8 cellular contexts compared by ENCODE assay signal in the genomic region with DNA sequence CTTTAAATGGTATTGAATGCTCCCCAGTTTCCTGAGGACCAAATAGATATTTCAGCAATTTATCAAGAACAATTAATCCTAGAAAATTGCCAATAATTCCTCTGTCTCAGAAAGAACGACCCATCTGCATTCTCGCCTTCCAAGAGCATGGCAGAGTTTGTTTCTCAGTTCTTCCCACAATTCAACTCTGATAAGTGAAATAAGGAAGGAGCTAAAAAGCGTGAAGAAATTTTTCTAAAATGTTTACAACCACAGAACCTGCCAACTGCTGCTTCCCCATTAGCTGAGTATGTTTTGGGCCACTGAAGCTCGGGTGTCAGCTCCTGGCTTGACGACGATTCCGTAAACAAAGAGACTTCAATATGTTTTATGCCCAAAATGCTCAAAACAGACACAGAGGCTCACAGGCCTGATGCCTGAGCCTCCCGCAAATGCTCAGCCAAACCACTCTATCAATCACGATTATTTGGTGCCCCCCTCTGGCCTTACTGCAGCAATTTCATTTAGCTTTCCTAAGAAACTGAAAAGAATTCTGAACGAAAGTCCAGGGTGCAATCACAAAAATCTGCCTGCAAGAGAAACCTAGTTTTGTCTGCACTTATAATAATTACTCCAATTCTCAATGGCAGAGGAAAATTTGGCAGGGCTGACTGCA.
DNase-seq lines count a peak whose midpoint lies in the region; ATAC-seq and TF ChIP-seq lines count a peak whose summit lies in the region.

No MANE protein-coding gene starts in this region.

- no peaks in the 10 kb centered on the region for H3K9me3 Mint-ChIP-seq in mesothelial cell of epicardium
- H3K9me3 Mint-ChIP-seq in CD8-positive, alpha-beta T cell = no peaks in the 10 kb centered on the region

- no peaks in the 10 kb centered on the region for H3K9me2 ChIP-seq in OCI-LY7 (ENCODE audit: insufficient read depth, low read length)

- CTCF ChIA-PET in OCI-LY7 (lab: Charles Lee; ENCODE audit: unreplicated experiment) = no interaction called here
- CTCF ChIA-PET in CD8-positive, alpha-beta T cell (lab: Charles Lee) = interaction anchor here (1.5 kb wide), 1 partner anchor 53 kb away, joined by 4 read pairs; no protein-coding TSS in a partner anchor

- H3K27me3 ChIP-seq in CD8-positive, alpha-beta T cell (ENCODE audit: insufficient read depth, low read length) = no peaks in the 10 kb centered on the region

- H3K36me3 Mint-ChIP-seq in mesothelial cell of epicardium = no peaks in the 10 kb centered on the region
- no peaks in the 10 kb centered on the region for H3K36me3 Mint-ChIP-seq in CD8-positive, alpha-beta T cell

- intact Hi-C loops in OCI-LY7 (cut with micrococcal nuclease; ENCODE audit: unreplicated experiment) = no loop called here
- intact Hi-C loops in CD8-positive, alpha-beta T cell (cut with DNase I, micrococcal nuclease) = no loop called here

- H3K27me3 Mint-ChIP-seq in mesothelial cell of epicardium (ENCODE audit: low read depth) = no peaks in the 10 kb centered on the region
- H3K27me3 Mint-ChIP-seq in CD8-positive, alpha-beta T cell (ENCODE audit: low read depth) = peaks cover 4% of the 10 kb centered on the region

- peaks cover 67% of the 10 kb centered on the region for H3K4me1 Mint-ChIP-seq in mesothelial cell of epicardium
- no peaks in the 10 kb centered on the region for H3K4me1 Mint-ChIP-seq in CD8-positive, alpha-beta T cell (ENCODE audit: low read depth)

- H3K4me1 ChIP-seq in OCI-LY7 (ENCODE audit: insufficient read depth, low read length, poor library complexity, severe bottlenecking) = no peaks in the 10 kb centered on the region
- no peaks in the 10 kb centered on the region for H3K4me1 ChIP-seq in CD8-positive, alpha-beta T cell (ENCODE audit: insufficient read depth, low read length)

- POLR2A ChIA-PET in OCI-LY7 (lab: Charles Lee) = interaction anchor here (0.6 to 1.2 kb wide), 4 partner anchors 9 to 425 kb away, joined by 3 to 9 read pairs (median 4); no protein-coding TSS in a partner anchor
- POLR2A ChIA-PET in CD8-positive, alpha-beta T cell (lab: Charles Lee) = no interaction called here

- TF ChIP-seq CTCF in OCI-LY7 (conservative IDR thresholded peaks at IDR 0.05; ENCODE audit: low read length) (peak; percentile 77), mesothelial cell of epicardium (IDR thresholded peaks at IDR 0.05; ENCODE audit: unreplicated experiment) (no peak)
- TF ChIP-seq CTCF in CD8-positive, alpha-beta T cell (IDR thresholded peaks at IDR 0.05) = no peak

- no peaks in the 10 kb centered on the region for H4K20me1 ChIP-seq in OCI-LY7 (ENCODE audit: insufficient read depth, low read length)

- no TSS peak for BruUV-seq in OCI-LY7 (replicated peaks; lab: Mats Ljungman, UMichigan)

- peak overlapping the region; percentile 45; the same call in 1 of the 2 replicates for H2AFZ ChIP-seq in OCI-LY7 (ENCODE audit: low read length)

- no peaks in the 10 kb centered on the region for H3K36me3 ChIP-seq in OCI-LY7 (ENCODE audit: insufficient read depth, low read length)
- H3K36me3 ChIP-seq in CD8-positive, alpha-beta T cell (ENCODE audit: insufficient read depth, low read length) = no peaks in the 10 kb centered on the region

- H3K4me2 ChIP-seq in OCI-LY7 (ENCODE audit: low read length) = no peak overlapping the region

- peak overlapping the region; percentile 89 for H3K27ac Mint-ChIP-seq in mesothelial cell of epicardium
- no peak overlapping the region for H3K27ac Mint-ChIP-seq in CD8-positive, alpha-beta T cell

- DNase-seq in EH (ENCODE audit: low read depth) (peak; percentile 75), OCI-LY7 (ENCODE audit: low spot score) (peak; percentile 45), dermis microvascular lymphatic vessel endothelial cell (ENCODE audit: low read depth in 2 of 2) (peak; percentile 6 to 59), mesothelial cell of epicardium (ENCODE audit: low spot score in 2 of 2, unreplicated experiment in 2 of 2) (peak in 1 of 2 experiments; percentile 40)
- no peak for DNase-seq in effector CD4-positive, alpha-beta T cell
- DNase-seq in CD8-positive, alpha-beta T cell = no peak
- DNase-seq in stimulated activated CD4-positive, alpha-beta T cell treated with anti-CD3 and anti-CD28 coated beads, Interleukin-2, amount 100 ng/mL, for 48 hours = no peak

- ATAC-seq in HG03432 (IDR thresholded peaks at IDR 0.05; ENCODE audit: unreplicated experiment) = peak; percentile 77
- ATAC-seq in CD8-positive, alpha-beta T cell = no peak

- no peak overlapping the region for H3K27ac ChIP-seq in OCI-LY7 (ENCODE audit: low read depth, low read length, poor library complexity, severe bottlenecking)
- H3K27ac ChIP-seq in CD8-positive, alpha-beta T cell (ENCODE audit: low read depth, low read length) = no peak overlapping the region

- H3K4me3 Mint-ChIP-seq in mesothelial cell of epicardium = no peak overlapping the region
- H3K4me3 Mint-ChIP-seq in CD8-positive, alpha-beta T cell = no peak overlapping the region

- H3K4me3 ChIP-seq in OCI-LY7 (ENCODE audit: low read depth, low read length, poor library complexity, severe bottlenecking) = no peak overlapping the region
- no peak overlapping the region for H3K4me3 ChIP-seq in CD8-positive, alpha-beta T cell (ENCODE audit: low read depth, low read length)

- no peaks in the 10 kb centered on the region for H3K79me2 ChIP-seq in OCI-LY7 (ENCODE audit: insufficient read depth, low read depth, low read length)

- H3K9me3 ChIP-seq in OCI-LY7 (ENCODE audit: low read length) = no peaks in the 10 kb centered on the region
- H3K9me3 ChIP-seq in CD8-positive, alpha-beta T cell (ENCODE audit: low read length) = no peaks in the 10 kb centered on the region

Comparison
In these comparisons a context has a peak if more than half of its experiments do, and no peak if none do; other contexts are left out.
1. DNase-seq: peak in EH (single experiment), OCI-LY7 (single experiment) and dermis microvascular lymphatic vessel endothelial cell (2 of 2); none in effector CD4-positive, alpha-beta T cell (single experiment), CD8-positive, alpha-beta T cell (0 of 7) and stimulated activated CD4-positive, alpha-beta T cell treated with anti-CD3 and anti-CD28 coated beads, Interleukin-2, amount 100 ng/mL, for 48 hours (0 of 2).